Comparison of ENCODE assay signal across 23 cellular contexts in the genomic region with DNA sequence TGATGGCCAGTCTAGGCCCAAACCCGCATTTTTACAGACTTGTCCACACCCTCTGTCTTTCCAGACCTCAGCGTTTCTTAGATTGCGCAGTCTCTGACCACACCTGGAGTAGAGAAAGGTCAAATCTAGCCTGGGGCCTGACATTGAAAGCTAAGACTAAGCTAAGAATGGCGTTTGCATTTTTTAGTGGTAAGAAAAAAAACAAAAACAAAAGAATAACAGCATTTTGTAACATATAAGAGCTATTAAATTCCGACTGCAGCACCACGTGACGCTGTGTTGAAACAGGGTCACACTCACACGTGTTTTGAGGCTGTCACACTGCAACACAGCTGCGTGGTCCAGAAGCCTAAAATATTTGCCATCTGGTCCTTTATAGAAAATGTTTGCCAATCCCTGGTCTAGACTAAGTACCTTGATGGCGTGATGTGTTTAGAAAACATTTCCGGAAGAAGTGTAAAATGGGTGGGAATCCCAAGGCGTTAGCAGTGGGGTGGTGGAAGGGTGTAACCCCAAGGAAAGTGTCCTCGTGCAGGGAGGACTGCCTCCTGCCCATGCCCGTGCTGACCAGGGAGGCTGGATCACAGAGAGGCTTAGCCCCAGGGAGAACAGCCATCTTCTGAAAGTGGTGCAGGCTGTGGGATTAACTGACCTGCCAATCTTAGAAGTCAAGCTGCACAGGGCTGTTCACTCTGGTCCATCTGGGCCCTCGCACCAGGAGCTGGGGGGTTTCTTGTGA. TPM values are rescaled to one million over a fixed set of nuclear protein-coding genes. Genes with fewer than 3 reads are reported as not detected.
DNase-seq lines count a peak whose midpoint lies in the region; ATAC-seq and TF ChIP-seq lines count a peak whose summit lies in the region.
"Had no signal": no experiment of that assay in that cellular context is flagged by ENCODE, and none has a peak within 500 bp of the region (broad histone marks: within the 10 kb centered on the region; RNA-seq: fewer than 3 reads in every experiment).

No MANE protein-coding gene starts in this region.

- no peaks in the 10 kb centered on the region for H3K36me3 ChIP-seq in SJSA1
- H3K36me3 ChIP-seq: breast epithelium, colonic mucosa, heart left ventricle had no signal

- ATAC-seq in HG03571 (IDR thresholded peaks at IDR 0.05; ENCODE audit: unreplicated experiment) (no peak), HG03378 (IDR thresholded peaks at IDR 0.05; ENCODE audit: unreplicated experiment) (no peak), GM18498 (IDR thresholded peaks at IDR 0.05; ENCODE audit: unreplicated experiment) (no peak)
- ATAC-seq: HCT116, heart left ventricle, left colon, Panc1, right cardiac atrium had no signal

- H3K4me1 Mint-ChIP-seq in nephron = peaks cover 62% of the 10 kb centered on the region

- peak overlapping the region in 2 of 3 experiments; percentile 20 to 68 for H3K27ac Mint-ChIP-seq in nephron

- peaks cover 52% of the 10 kb centered on the region for H3K4me1 ChIP-seq in SJSA1 (replicated peaks)
- H3K4me1 ChIP-seq: breast epithelium, colonic mucosa had no signal

- H3K9me3 ChIP-seq in SJSA1 (replicated peaks) = no peaks in the 10 kb centered on the region
- H3K9me3 ChIP-seq: breast epithelium, colonic mucosa, heart left ventricle had no signal

- DNase-seq in AG09309 (ENCODE audit: low read depth) (peak; percentile 47), GM04504 (ENCODE audit: low read depth) (peak; percentile 64), SJSA1 (ENCODE audit: low read depth in 1 of 2, low spot score in 2 of 2) (no peak), NCI-H2029 treated with DMSO at 0.1 percent for 48 hours (lab: John Stamatoyannopoulos, UW) (no peak)
- DNase-seq: activated CD4-positive, alpha-beta T cell treated with anti-CD3 and anti-CD28 coated beads, Interleukin-2, amount 50 U/mL, for 48 hours; activated effector memory CD4-positive, alpha-beta T cell treated with anti-CD3 and anti-CD28 coated beads, Interleukin-2, amount 50 U/mL, for 16 hours; CD4-positive, alpha-beta memory T cell; colonic mucosa; DMS53; GF-D8; heart left ventricle; left colon; naive B cell; NK-92 treated with Interleukin-12 subunit alpha and Interleukin-12 subunit beta, amount 100 ng/mL, for 24 hours; right cardiac atrium; stimulated activated CD4-positive, alpha-beta T cell treated with anti-CD3 and anti-CD28 coated beads, Interleukin-15, amount 100 ng/mL, for 24 hours had no signal

- no peaks in the 10 kb centered on the region for H3K27me3 ChIP-seq in SJSA1 (replicated peaks)
- H3K27me3 ChIP-seq: colonic mucosa, heart left ventricle had no signal

- H3K4me3 ChIP-seq in AG09309 (ENCODE audit: control insufficient read depth, low read depth, low read length) (no peak overlapping the region), SJSA1 (no peak overlapping the region)
- H3K4me3 ChIP-seq: breast epithelium, colonic mucosa, heart left ventricle had no signal

- peaks cover 3% of the 10 kb centered on the region for H3K27me3 Mint-ChIP-seq in nephron (ENCODE audit: low read depth)

- H3K4me3 Mint-ChIP-seq in nephron = no peak overlapping the region

- TF ChIP-seq CTCF in AG09309 (IDR thresholded peaks at IDR 0.05; ENCODE audit: control insufficient read depth, insufficient read depth, low read depth, low read length, missing control alignments) (no peak), nephron (IDR thresholded peaks at IDR 0.05; ENCODE audit: unreplicated experiment in 3 of 3) (no peak)

- H3K9me3 Mint-ChIP-seq in nephron = no peaks in the 10 kb centered on the region

- H3K27ac ChIP-seq in SJSA1 = peak overlapping the region; percentile 94; the same call in 1 of the 2 replicates
- H3K27ac ChIP-seq: breast epithelium, colonic mucosa, heart left ventricle had no signal

- no peaks in the 10 kb centered on the region for H3K36me3 Mint-ChIP-seq in nephron (ENCODE audit: low read depth)
- H3K36me3 Mint-ChIP-seq: CD4-positive, alpha-beta memory T cell had no signal

RNA-seq across cellular contexts. Expression of a gene that starts 51.7 kb away (rescaled TPM):
- total RNA-seq in SJSA1 (2014; rRNA removed; shearing (Covaris generic)) = 199 and 310 TPM in 2 replicates
- total RNA-seq: CD4-positive, alpha-beta memory T cell had no signal

Comparison
In these comparisons a context has a peak if more than half of its experiments do, and no peak if none do; other contexts are left out.
1. DNase-seq: peak in AG09309 (single experiment) and GM04504 (single experiment); none in SJSA1 (0 of 2) and NCI-H2029 treated with DMSO at 0.1 percent for 48 hours (single experiment).